In the genomic region with DNA sequence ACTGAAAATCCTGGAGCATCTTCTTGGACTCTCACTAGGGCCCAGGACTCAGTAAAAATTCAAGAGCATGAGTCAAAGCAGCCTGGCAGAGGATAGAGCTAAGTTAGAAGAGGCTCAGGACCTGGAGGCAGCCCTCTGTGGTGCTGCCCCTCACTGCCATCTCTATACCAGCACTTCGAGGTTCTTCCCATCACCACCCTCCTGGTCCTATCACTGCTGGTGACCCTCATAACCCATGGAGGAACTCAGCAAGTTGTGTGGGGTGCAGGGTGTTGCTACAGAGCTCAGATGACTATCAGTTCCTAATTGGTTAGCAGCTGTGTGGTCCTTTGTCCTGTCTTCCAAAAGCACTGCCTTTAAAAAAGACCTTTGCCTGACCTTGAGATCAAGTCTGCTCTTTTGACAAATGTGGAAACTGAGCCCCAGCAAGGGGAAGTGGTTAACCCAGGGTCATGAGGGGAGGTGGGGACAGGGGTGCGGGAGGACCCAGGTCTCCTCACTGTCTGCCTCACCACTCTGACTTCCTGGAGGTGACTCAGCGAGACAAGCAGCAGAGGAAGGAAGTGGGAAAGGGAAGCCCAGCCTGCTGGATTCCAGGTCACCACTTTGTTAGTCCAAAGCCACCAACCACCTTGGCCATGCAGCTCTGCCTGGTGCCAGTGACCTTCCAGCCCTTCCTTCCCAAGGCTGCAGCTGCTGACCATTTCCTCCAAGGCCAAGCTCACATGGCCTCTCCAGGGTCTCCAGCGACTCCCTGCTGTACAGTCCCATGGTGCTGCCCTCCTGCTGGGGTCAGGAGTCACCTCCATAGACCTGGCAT, we compare ENCODE assay signal across 9 cellular contexts.
DNase-seq lines count a peak whose midpoint lies in the region; ATAC-seq, FAIRE-seq and TF ChIP-seq lines count a peak whose summit lies in the region.
"Had no signal": no experiment of that assay in that cellular context is flagged by ENCODE, and none has a peak within 500 bp of the region (broad histone marks: within the 10 kb centered on the region; RNA-seq: fewer than 3 reads in every experiment).

No MANE protein-coding gene starts in this region.

- TF ChIP-seq CTCF in endothelial cell of umbilical vein (IDR thresholded peaks at IDR 0.05; ENCODE audit: extremely low read depth in 1 of 2, insufficient read depth in 1 of 2, low read depth in 1 of 2, low read length in 2 of 2): no peak

- H3K4me1 ChIP-seq in endothelial cell of umbilical vein (ENCODE audit: control insufficient read depth, extremely low read depth, insufficient read depth, low read length): peaks cover 16% of the 10 kb centered on the region

- H3K9me3 ChIP-seq in endothelial cell of umbilical vein (replicated peaks; ENCODE audit: control insufficient read depth, insufficient read depth, low read length): no peaks in the 10 kb centered on the region

- H3K27ac ChIP-seq in endothelial cell of umbilical vein (ENCODE audit: insufficient read depth, low read depth, low read length): no peak overlapping the region

- POLR2A ChIA-PET in endothelial cell of umbilical vein (lab: Charles Lee): no interaction called here

- H2AFZ ChIP-seq in endothelial cell of umbilical vein (ENCODE audit: low read depth, low read length): no peak overlapping the region

- no peak overlapping the region for H3K4me3 ChIP-seq in endothelial cell of umbilical vein (replicated peaks in 1 of 3; ENCODE audit: insufficient read depth in 1 of 3, low read depth in 1 of 3, low read length in 3 of 3)

- dilution Hi-C loops in endothelial cell of umbilical vein (cut with MboI; ENCODE audit: extremely low pct_ligation_motif_present, low sequenced_read_pairs): no loop called here

- H3K36me3 ChIP-seq in endothelial cell of umbilical vein (ENCODE audit: control insufficient read depth in 2 of 2, extremely low read depth in 1 of 2, insufficient read depth in 2 of 2, low read length in 2 of 2): no peaks in the 10 kb centered on the region

- TF ChIP-seq POLR2A in endothelial cell of umbilical vein (IDR thresholded peaks at IDR 0.05; ENCODE audit: low read depth, low read length): no peak

- DNase-seq in stimulated activated CD4-positive, alpha-beta T cell treated with anti-CD3 and anti-CD28 coated beads, Interleukin-1b, Interleukin-23, amount 100 ng/mL, for 48 hours: peak; percentile 24
- no peak for DNase-seq in stimulated activated CD4-positive, alpha-beta T cell treated with anti-CD3 and anti-CD28 coated beads, Interleukin-12 subunit alpha, Interleukin-12 subunit beta, amount 100 ng/mL, for 4 hours
- DNase-seq in RPMI7951 (ENCODE audit: low read depth): peak; percentile 79
- DNase-seq in endothelial cell of umbilical vein (ENCODE audit: low read depth, low spot score): peak; percentile 44
- DNase-seq in NCI-H510A (lab: John Stamatoyannopoulos, UW): no peak
- DNase-seq in GM19238 (ENCODE audit: insufficient read length, low spot score): no peak
- DNase-seq in DMS114 treated with DMSO at 0.1 percent for 48 hours (lab: John Stamatoyannopoulos, UW; ENCODE audit: unreplicated experiment): no peak

- H4K20me1 ChIP-seq in endothelial cell of umbilical vein (replicated peaks; ENCODE audit: control insufficient read depth, extremely low read depth, insufficient read depth, low read length): no peaks in the 10 kb centered on the region

- no peak overlapping the region for H3K9ac ChIP-seq in endothelial cell of umbilical vein (replicated peaks; ENCODE audit: extremely low read depth, insufficient read depth, low read length)

- no TSS peak for BruUV-seq in endothelial cell of umbilical vein (replicated peaks; lab: Mats Ljungman, UMichigan)

- peak; percentile 80 for FAIRE-seq in endothelial cell of umbilical vein (lab: Jason Lieb, UNC)
- FAIRE-seq: islet of Langerhans had no signal

- intact Hi-C loops in endothelial cell of umbilical vein (cut with micrococcal nuclease): loop anchor here (1.0 to 2.0 kb wide), 2 partner anchors 22 to 41 kb away; no protein-coding TSS in a partner anchor

- H3K9me1 ChIP-seq in endothelial cell of umbilical vein (replicated peaks; ENCODE audit: control insufficient read depth, extremely low read depth, insufficient read depth, low read length): no peaks in the 10 kb centered on the region

- H3K27me3 ChIP-seq in endothelial cell of umbilical vein (ENCODE audit: control insufficient read depth in 2 of 2, insufficient read depth in 2 of 2, low read length in 2 of 2): no peaks in the 10 kb centered on the region

- CTCF ChIA-PET in endothelial cell of umbilical vein (lab: Charles Lee): interaction anchor here (0.8 to 2.1 kb wide), 5 partner anchors 11 to 58 kb away, joined by 3 to 7 read pairs (median 3); no protein-coding TSS in a partner anchor

- no peak for ATAC-seq in HG03045 (IDR thresholded peaks at IDR 0.05; ENCODE audit: unreplicated experiment)

- no peak overlapping the region for H3K4me2 ChIP-seq in endothelial cell of umbilical vein (ENCODE audit: insufficient read depth, low read length)

- H3K79me2 ChIP-seq in endothelial cell of umbilical vein (ENCODE audit: control insufficient read depth, insufficient read depth, low read length): no peaks in the 10 kb centered on the region

TF ChIP-seq in endothelial cell of umbilical vein, 7 proteins besides CTCF, POLR2A, EP300 and RAD21:
- TF ChIP-seq EZH2 (IDR thresholded peaks at IDR 0.05; ENCODE audit: borderline replicate concordance, low read depth, low read length, severe bottlenecking): no peak
- TF ChIP-seq FOS (IDR thresholded peaks at IDR 0.05; ENCODE audit: borderline replicate concordance, insufficient read depth, low read length): peak; percentile 45
- TF ChIP-seq POLR2AphosphoS5 (IDR thresholded peaks at IDR 0.05; ENCODE audit: insufficient read depth, low read depth, low read length): peak; percentile 45
- TF ChIP-seq, protein P1, sequence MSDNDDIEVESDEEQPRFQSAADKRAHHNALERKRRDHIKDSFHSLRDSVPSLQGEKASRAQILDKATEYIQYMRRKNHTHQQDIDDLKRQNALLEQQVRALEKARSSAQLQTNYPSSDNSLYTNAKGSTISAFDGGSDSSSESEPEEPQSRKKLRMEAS (IDR thresholded peaks at IDR 0.05; ENCODE audit: insufficient read depth, insufficient read length): no peak
- TF ChIP-seq GATA2 (IDR thresholded peaks at IDR 0.05; ENCODE audit: insufficient read depth, insufficient read length, low read depth, low read length): peak; percentile 30
- no peak for TF ChIP-seq JUN (IDR thresholded peaks at IDR 0.05; ENCODE audit: borderline replicate concordance, insufficient read depth, insufficient read length, low read depth)
- no peak for TF ChIP-seq MYC (IDR thresholded peaks at IDR 0.05; ENCODE audit: low read depth, low read length)
TF ChIP-seq in endothelial cell of umbilical vein: peak in this region for 3.

Comparison
In these comparisons a context has a peak if more than half of its experiments do, and no peak if none do; other contexts are left out.
1. DNase-seq: peak in stimulated activated CD4-positive, alpha-beta T cell treated with anti-CD3 and anti-CD28 coated beads, Interleukin-1b, Interleukin-23, amount 100 ng/mL, for 48 hours (single experiment), RPMI7951 (single experiment) and endothelial cell of umbilical vein (single experiment); none in stimulated activated CD4-positive, alpha-beta T cell treated with anti-CD3 and anti-CD28 coated beads, Interleukin-12 subunit alpha, Interleukin-12 subunit beta, amount 100 ng/mL, for 4 hours (single experiment), NCI-H510A (single experiment), GM19238 (single experiment) and DMS114 treated with DMSO at 0.1 percent for 48 hours (single experiment).